8 cellular contexts compared by ENCODE assay signal in the genomic region with DNA sequence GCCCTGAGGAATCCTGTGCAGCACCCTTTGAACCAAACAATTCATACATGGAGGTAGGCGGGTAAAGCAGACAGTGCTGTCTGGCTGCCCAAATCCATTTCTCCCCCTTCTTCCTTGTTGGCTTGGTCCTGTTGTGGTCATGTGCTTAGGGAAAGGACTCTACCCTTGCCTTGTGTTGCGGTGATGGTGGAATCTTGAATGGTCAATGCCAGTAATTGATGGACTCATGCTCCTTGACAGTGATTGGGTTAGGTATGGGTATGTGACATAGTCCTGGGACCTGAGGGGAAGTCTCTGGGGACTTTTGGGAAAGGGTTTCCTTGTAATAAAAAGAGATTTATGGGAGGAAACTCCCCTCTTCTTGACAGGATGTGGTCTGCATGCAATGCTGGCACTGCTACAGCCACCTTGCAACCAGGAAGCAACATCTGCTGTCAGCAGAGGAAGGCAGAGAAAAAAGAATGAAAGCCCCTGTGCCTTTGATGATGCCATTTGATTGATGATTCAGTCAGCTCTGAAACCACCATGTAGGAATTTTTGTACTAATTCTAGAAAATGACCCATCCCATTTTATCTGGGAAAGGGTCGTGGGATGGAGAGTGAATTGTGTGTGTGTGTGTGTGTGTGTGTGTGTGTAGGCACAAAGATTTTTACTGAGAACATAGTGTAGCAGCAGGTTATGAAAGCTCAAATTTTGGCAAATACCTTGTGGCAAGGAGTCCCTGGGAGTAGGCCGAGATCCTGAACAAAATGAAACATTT. TPM values are rescaled to one million over a fixed set of nuclear protein-coding genes. Genes with fewer than 3 reads are reported as not detected.
DNase-seq lines count a peak whose midpoint lies in the region; ATAC-seq, FAIRE-seq and TF ChIP-seq lines count a peak whose summit lies in the region.

No MANE protein-coding gene starts in this region.

- peaks cover 3% of the 10 kb centered on the region for H3K9me3 Mint-ChIP-seq in natural killer cell treated with Interleukin-12 subunit alpha and Interleukin-12 subunit beta and Interleukin-15 and Interleukin-18, amount 100 ng/mL, for 72 hours
- H3K9me3 Mint-ChIP-seq in endothelial cell (ENCODE audit: unreplicated experiment): no peaks in the 10 kb centered on the region

- peak overlapping the region; percentile 16; the same call in 1 of the 2 replicates for H3K4me3 ChIP-seq in Jurkat, Clone E6-1 (ENCODE audit: low read length)

- H3K27me3 Mint-ChIP-seq in natural killer cell treated with Interleukin-12 subunit alpha and Interleukin-12 subunit beta and Interleukin-15 and Interleukin-18, amount 100 ng/mL, for 72 hours: no peaks in the 10 kb centered on the region
- H3K27me3 Mint-ChIP-seq in endothelial cell (ENCODE audit: unreplicated experiment): no peaks in the 10 kb centered on the region

- peaks cover 39 to 56% of the 10 kb centered on the region in 2 donors for H3K4me1 Mint-ChIP-seq in natural killer cell treated with Interleukin-12 subunit alpha and Interleukin-12 subunit beta and Interleukin-15 and Interleukin-18, amount 100 ng/mL, for 72 hours (ENCODE audit: low read depth in 2 of 2)
- H3K4me1 Mint-ChIP-seq in endothelial cell (ENCODE audit: unreplicated experiment): peaks cover 7% of the 10 kb centered on the region

- no peak for TF ChIP-seq CTCF in endothelial cell (IDR thresholded peaks at IDR 0.05; ENCODE audit: unreplicated experiment)
- TF ChIP-seq CTCF in GM20000 (IDR thresholded peaks at IDR 0.05; ENCODE audit: extremely low read depth, missing control alignments): no peak

- peak; percentile 67 for TF ChIP-seq POLR2A in GM12892 (IDR thresholded peaks at IDR 0.05; ENCODE audit: low read depth, low read length)

- peak overlapping the region; percentile 96 for H3K4me3 Mint-ChIP-seq in natural killer cell treated with Interleukin-12 subunit alpha and Interleukin-12 subunit beta and Interleukin-15 and Interleukin-18, amount 100 ng/mL, for 72 hours
- H3K4me3 Mint-ChIP-seq in endothelial cell (ENCODE audit: unreplicated experiment): no peak overlapping the region

- H3K36me3 Mint-ChIP-seq in natural killer cell treated with Interleukin-12 subunit alpha and Interleukin-12 subunit beta and Interleukin-15 and Interleukin-18, amount 100 ng/mL, for 72 hours: peaks cover 12% of the 10 kb centered on the region
- no peaks in the 10 kb centered on the region for H3K36me3 Mint-ChIP-seq in endothelial cell (ENCODE audit: low read depth, unreplicated experiment)

- DNase-seq in GM12892 (ENCODE audit: insufficient read length): no peak
- peak; percentile 87 for DNase-seq in Jurkat, Clone E6-1 (ENCODE audit: low read depth, low spot score)
- DNase-seq in activated CD8-positive, alpha-beta memory T cell treated with anti-CD3 and anti-CD28 coated beads, Interleukin-2, amount 50 U/mL, for 4 hours: peak; percentile 33
- DNase-seq in natural killer cell treated with Interleukin-12 subunit alpha and Interleukin-12 subunit beta and Interleukin-15 and Interleukin-18, amount 100 ng/mL, for 72 hours (ENCODE audit: low spot score): peak; percentile 90
- no peak for DNase-seq in endothelial cell (ENCODE audit: low spot score)
- no peak for DNase-seq in retina
- DNase-seq in GM20000 (ENCODE audit: low spot score): no peak

- FAIRE-seq in GM12892 (lab: Jason Lieb, UNC): peak; percentile 96

- ATAC-seq in natural killer cell treated with Interleukin-12 subunit alpha and Interleukin-12 subunit beta and Interleukin-15 and Interleukin-18, amount 100 ng/mL, for 72 hours: peak; percentile 66 to 76
- ATAC-seq in HG03469 (IDR thresholded peaks at IDR 0.05; ENCODE audit: unreplicated experiment): no peak

- peak overlapping the region; percentile 99 to 100 for H3K27ac Mint-ChIP-seq in natural killer cell treated with Interleukin-12 subunit alpha and Interleukin-12 subunit beta and Interleukin-15 and Interleukin-18, amount 100 ng/mL, for 72 hours
- H3K27ac Mint-ChIP-seq in endothelial cell (ENCODE audit: unreplicated experiment): no peak overlapping the region

RNA-seq across cellular contexts. Expression of gene HUWE1, which starts 30.0 kb away (rescaled TPM):
- 79.8 TPM for polyA plus RNA-seq in GM12892 (2012; ENCODE audit: missing spikeins)
- 87.8 TPM for polyA plus RNA-seq in Jurkat, Clone E6-1 (2012; ENCODE audit: insufficient read depth, insufficient read length)
- 100 to 1,000 TPM; 574 to 813 TPM for total RNA-seq in natural killer cell treated with Interleukin-12 subunit alpha and Interleukin-12 subunit beta and Interleukin-15 and Interleukin-18, amount 100 ng/mL, for 72 hours
- 270 TPM for total RNA-seq in endothelial cell (ENCODE audit: unreplicated experiment)

Comparison
In these comparisons a context has a peak if more than half of its experiments do, and no peak if none do; other contexts are left out.
1. DNase-seq: peak in Jurkat, Clone E6-1 (single experiment), activated CD8-positive, alpha-beta memory T cell treated with anti-CD3 and anti-CD28 coated beads, Interleukin-2, amount 50 U/mL, for 4 hours (single experiment) and natural killer cell treated with Interleukin-12 subunit alpha and Interleukin-12 subunit beta and Interleukin-15 and Interleukin-18, amount 100 ng/mL, for 72 hours (single experiment); none in GM12892 (single experiment), endothelial cell (single experiment), retina (single experiment) and GM20000 (single experiment).